ENCODE assay signal across 7 cellular contexts in genomic region chr22:42074846-42075245, GRCh38. TPM values are rescaled to one million over a fixed set of nuclear protein-coding genes. Genes with fewer than 3 reads are reported as not detected.
DNase-seq lines count a peak whose midpoint lies in the region; ATAC-seq and TF ChIP-seq lines count a peak whose summit lies in the region.

No MANE protein-coding gene starts in this region.

- intact Hi-C loops in mammary epithelial cell (cut with micrococcal nuclease): no loop called here

- BruUV-seq in mammary epithelial cell (replicated peaks; lab: Mats Ljungman, UMichigan): no TSS peak

- in situ Hi-C loops in mammary epithelial cell (cut with MboI; ENCODE audit: low sequenced_read_pairs in 2 of 2): no loop called here

- no peak for TF ChIP-seq POLR2A in suprapubic skin (IDR thresholded peaks at IDR 0.05)

- 61% methylated on average over 6 of the region's 6 CpGs for WGBS in mammary epithelial cell (ENCODE audit: low coverage, missing lambda C conversion rate)
- WGBS in lung, 2 donors: 57 to 64% methylated on average over 6 of the region's 6 CpGs
- WGBS in suprapubic skin: 39% methylated on average over 6 of the region's 6 CpGs
- WGBS in H9 (ENCODE audit: extremely low coverage, insufficient read length, low lambda C conversion rate): no CpG with 5 or more reads among the region's 6 CpGs

- TF ChIP-seq EP300 in suprapubic skin (IDR thresholded peaks at IDR 0.05): no peak

- no peak overlapping the region for H3K4ac ChIP-seq in H9 (ENCODE audit: low read depth, low read length)

- H3K23ac ChIP-seq in H9 (ENCODE audit: insufficient read length, low read depth, low read length): no peak overlapping the region

- TF ChIP-seq CTCF in mammary epithelial cell (conservative IDR thresholded peaks at IDR 0.05 in 1 of 2, IDR thresholded peaks at IDR 0.05 in 1 of 2; ENCODE audit: extremely low read depth in 1 of 2, insufficient read depth in 1 of 2, low read depth in 1 of 2, low read length in 2 of 2): no peak
- TF ChIP-seq CTCF in lung (IDR thresholded peaks at IDR 0.05; ENCODE audit: control extremely low read depth, extremely low read depth): no peak
- TF ChIP-seq CTCF in suprapubic skin (IDR thresholded peaks at IDR 0.05): no peak
- TF ChIP-seq CTCF in H9 (conservative IDR thresholded peaks at IDR 0.05): no peak

- H3K4me3 Mint-ChIP-seq in IgD-negative memory B cell (peak overlapping the region; percentile 52 to 81 (median 60)), H9 (no peak overlapping the region)

- no peak overlapping the region for H4K5ac ChIP-seq in H9 (ENCODE audit: insufficient read length, low read depth, low read length)

- H3K36me3 Mint-ChIP-seq in IgD-negative memory B cell (no peaks in the 10 kb centered on the region), H9 (ENCODE audit: insufficient read depth in 1 of 3, low read depth in 3 of 3) (no peaks in the 10 kb centered on the region; a peak in 1 of 7 replicates)

- H3K4me3 ChIP-seq in mammary epithelial cell (replicated peaks in 1 of 3; ENCODE audit: insufficient read depth in 1 of 3, low read depth in 2 of 3, low read length in 3 of 3) (no peak overlapping the region), lung (peak overlapping the region; percentile 72), suprapubic skin (peak overlapping the region; percentile 69)

- DNase-seq in mammary epithelial cell (no peak), lung (ENCODE audit: low spot score) (no peak), suprapubic skin (ENCODE audit: low spot score in 2 of 2) (peak in 1 of 2 donors; percentile 50), H9 (no peak), NAMALWA (ENCODE audit: low spot score) (no peak)

- no peak overlapping the region for H2BK120ac ChIP-seq in H9 (ENCODE audit: low read depth, low read length, poor library complexity, severe bottlenecking)

- no peak overlapping the region for H4K8ac ChIP-seq in H9 (replicated peaks; ENCODE audit: insufficient read length, low read depth, low read length)

- H2BK12ac ChIP-seq in H9 (ENCODE audit: insufficient read length, low read depth, low read length): no peak overlapping the region

- H3K9ac ChIP-seq in mammary epithelial cell (ENCODE audit: insufficient read depth, low read length) (no peak overlapping the region), H9 (ENCODE audit: extremely low read depth, insufficient read length, low read length) (no peak overlapping the region)

- H3K27me3 Mint-ChIP-seq in IgD-negative memory B cell: no peaks in the 10 kb centered on the region
- peaks cover 6% of the 10 kb centered on the region; the same call in 1 of the 2 replicates for H3K27me3 Mint-ChIP-seq in H9 (ENCODE audit: low read depth)

- H3K4me2 ChIP-seq in mammary epithelial cell (ENCODE audit: insufficient read depth, low read depth, low read length) (peak overlapping the region; percentile 66), H9 (ENCODE audit: insufficient read depth, insufficient read length, low read length) (no peak overlapping the region)

- no peak overlapping the region for H3K18ac ChIP-seq in H9 (ENCODE audit: insufficient read length, low read depth, low read length)

- no peaks in the 10 kb centered on the region for H4K20me1 ChIP-seq in mammary epithelial cell (ENCODE audit: insufficient read depth, low read length)
- H4K20me1 ChIP-seq in H9 (ENCODE audit: control insufficient read depth, insufficient read depth, insufficient read length): no peaks in the 10 kb centered on the region

- H2AK5ac ChIP-seq in H9 (ENCODE audit: insufficient read length, low read length): no peak overlapping the region

- ATAC-seq in lung (ENCODE audit: insufficient read depth, low FRiP score) (no peak), HG03108 (IDR thresholded peaks at IDR 0.05; ENCODE audit: unreplicated experiment) (no peak)

- H3K23me2 ChIP-seq in H9 (ENCODE audit: insufficient read length, low read depth, low read length, poor library complexity, severe bottlenecking): peaks cover 6% of the 10 kb centered on the region

- no peak overlapping the region for H2BK20ac ChIP-seq in H9 (ENCODE audit: low read depth, low read length, poor library complexity, severe bottlenecking)

- H3K27ac Mint-ChIP-seq in IgD-negative memory B cell: peak overlapping the region in 1 of 3 donors; percentile 76
- no peak overlapping the region for H3K27ac Mint-ChIP-seq in H9

- no peak overlapping the region for H3K56ac ChIP-seq in H9 (ENCODE audit: insufficient read length, low read depth, low read length)

- no peaks in the 10 kb centered on the region for H3K79me1 ChIP-seq in H9 (ENCODE audit: insufficient read depth, low read depth, low read length, poor library complexity, severe bottlenecking)

- no peak overlapping the region for H2BK5ac ChIP-seq in H9 (ENCODE audit: insufficient read length, low read length)

- H3K4me1 Mint-ChIP-seq in IgD-negative memory B cell: peaks cover 12 to 27% (median 16%) of the 10 kb centered on the region in 3 donors
- H3K4me1 Mint-ChIP-seq in H9: peaks cover 27 to 31% of the 10 kb centered on the region in 2 experiments

- H3K27ac ChIP-seq in mammary epithelial cell (ENCODE audit: insufficient read depth, low read depth, low read length) (no peak overlapping the region), lung (ENCODE audit: low read depth in 1 of 2, low read length in 1 of 2) (peak overlapping the region; percentile 78 to 93), suprapubic skin (peak overlapping the region; percentile 87), H9 (ENCODE audit: insufficient read length, low read depth, low read length) (no peak overlapping the region)

- no peak overlapping the region for H3K14ac ChIP-seq in H9 (ENCODE audit: insufficient read depth, low read length)

- dilution Hi-C loops in mammary epithelial cell (cut with HindIII; ENCODE audit: low sequenced_read_pairs): no loop called here

- H3K9me3 ChIP-seq in mammary epithelial cell (replicated peaks; ENCODE audit: insufficient read depth, low read length) (no peaks in the 10 kb centered on the region), lung (ENCODE audit: control insufficient read depth in 2 of 2, insufficient read depth in 1 of 2, low read length in 1 of 2) (no peaks in the 10 kb centered on the region), suprapubic skin (no peaks in the 10 kb centered on the region), H9 (ENCODE audit: control insufficient read depth, low read depth, low read length) (no peaks in the 10 kb centered on the region)

- no peak overlapping the region for H3T11ph ChIP-seq in H9 (ENCODE audit: low read length)

- CTCF ChIA-PET in mammary epithelial cell (lab: Charles Lee; ENCODE audit: low non-redundant PET): no interaction called here

- H4K91ac ChIP-seq in H9 (ENCODE audit: insufficient read length, low read depth, low read length): no peak overlapping the region

- H3K4me1 ChIP-seq in mammary epithelial cell (ENCODE audit: insufficient read depth, low read length) (peaks cover 27% of the 10 kb centered on the region), lung (ENCODE audit: control insufficient read depth in 2 of 2, insufficient read depth in 2 of 2, low read length in 2 of 2) (peaks cover 8 to 18% of the 10 kb centered on the region in 2 donors), suprapubic skin (peaks cover 57% of the 10 kb centered on the region), H9 (ENCODE audit: insufficient read depth, low read length) (no peaks in the 10 kb centered on the region)

- H3K36me3 ChIP-seq in mammary epithelial cell (ENCODE audit: insufficient read depth, low read length) (no peaks in the 10 kb centered on the region), lung (ENCODE audit: control insufficient read depth in 2 of 2, insufficient read depth in 2 of 2, low read length in 2 of 2) (peaks cover 0 to 11% of the 10 kb centered on the region in 2 donors), suprapubic skin (peaks cover 9% of the 10 kb centered on the region)

- H3K79me2 ChIP-seq in mammary epithelial cell (ENCODE audit: insufficient read depth, low read length) (peaks cover under 1% of the 10 kb centered on the region), H9 (ENCODE audit: insufficient read depth, low read length) (no peaks in the 10 kb centered on the region)

- no peak overlapping the region for H2BK15ac ChIP-seq in H9 (ENCODE audit: low read depth, low read length)

- H3K27me3 ChIP-seq in mammary epithelial cell (ENCODE audit: insufficient read depth, low read length): no peaks in the 10 kb centered on the region
- H3K27me3 ChIP-seq in lung (ENCODE audit: control insufficient read depth, insufficient read depth): no peaks in the 10 kb centered on the region
- no peaks in the 10 kb centered on the region for H3K27me3 ChIP-seq in suprapubic skin
- no peaks in the 10 kb centered on the region for H3K27me3 ChIP-seq in H9 (ENCODE audit: insufficient read depth, low read length)

- H2AFZ ChIP-seq in mammary epithelial cell (ENCODE audit: low read depth, low read length) (no peak overlapping the region), H9 (ENCODE audit: low read length) (no peak overlapping the region)

- H3K9me3 Mint-ChIP-seq in IgD-negative memory B cell: no peaks in the 10 kb centered on the region
- H3K9me3 Mint-ChIP-seq in H9: no peaks in the 10 kb centered on the region; a peak in 1 of 5 replicates

RNA-seq across cellular contexts. Expression of gene PHETA2, which starts 0.8 kb away (rescaled TPM):
- polyA plus RNA-seq in IgD-negative memory B cell (1.6 TPM), mammary epithelial cell (1.3 TPM), lung (10 to 100 TPM; 12.8 to 14.1 TPM)
- total RNA-seq in mammary epithelial cell (1 to 10 TPM in 1 of 2 donors, under 1 TPM in 1; 0.71 to 4.3 TPM), lung (10 to 100 TPM; 11.8 to 18.1 TPM), suprapubic skin (10 to 100 TPM in 1 of 4 donors, 1 to 10 TPM in 3; 7.1 to 11.4 (median 8.0) TPM), H9 (2021) (2.6 and 3.2 TPM in 2 replicates)
- polyA minus RNA-seq in mammary epithelial cell: 3.8 TPM

RNA-seq across cellular contexts. Expression of gene NAGA, which starts 4.2 kb away (rescaled TPM):
- polyA plus RNA-seq in IgD-negative memory B cell: 14.4 TPM
- total RNA-seq in mammary epithelial cell: 10 to 100 TPM; 15.8 to 23.5 TPM
- polyA plus RNA-seq in mammary epithelial cell: 22.1 TPM
- 44.7 TPM for polyA minus RNA-seq in mammary epithelial cell
- total RNA-seq in lung: 10 to 100 TPM; 33.9 to 45.3 TPM
- polyA plus RNA-seq in lung: 10 to 100 TPM in 1 of 2 donors, 1 to 10 TPM in 1; 9.9 to 48.0 TPM
- 10 to 100 TPM; 20.9 to 25.9 (median 22.2) TPM for total RNA-seq in suprapubic skin
- 16.1 and 16.6 TPM in 2 replicates for total RNA-seq in H9 (2021)

RNA-seq across cellular contexts. Expression of gene SMDT1, which starts 4.7 kb away (rescaled TPM):
- polyA plus RNA-seq in IgD-negative memory B cell: 248 TPM
- total RNA-seq in mammary epithelial cell: 10 to 100 TPM in 1 of 2 donors, 1 to 10 TPM in 1; 2.7 to 47.1 TPM
- polyA plus RNA-seq in mammary epithelial cell: 35.9 TPM
- polyA minus RNA-seq in mammary epithelial cell: 21.2 TPM
- 100 to 1,000 TPM in 1 of 2 donors, 10 to 100 TPM in 1; 34.7 to 133 TPM for total RNA-seq in lung
- polyA plus RNA-seq in lung: 100 to 1,000 TPM in 1 of 2 donors, 10 to 100 TPM in 1; 67.4 to 167 TPM
- total RNA-seq in suprapubic skin: 10 to 100 TPM; 11.8 to 18.6 (median 12.8) TPM
- total RNA-seq in H9 (2021): 44.8 and 45.0 TPM in 2 replicates

RNA-seq across cellular contexts. Expression of gene NDUFA6, which starts 15.7 kb away (rescaled TPM):
- polyA plus RNA-seq in IgD-negative memory B cell (121 TPM), mammary epithelial cell (57.6 TPM), lung (100 to 1,000 TPM in 1 of 2 donors, 10 to 100 TPM in 1; 78.6 to 118 TPM)
- total RNA-seq in mammary epithelial cell (10 to 100 TPM; 32.2 to 98.7 TPM), lung (10 to 100 TPM; 37.9 to 61.5 TPM), suprapubic skin (10 to 100 TPM; 40.2 to 62.1 (median 48.0) TPM), H9 (2021) (91.7 and 102 TPM in 2 replicates)
- 32.3 TPM for polyA minus RNA-seq in mammary epithelial cell

RNA-seq across cellular contexts. Expression of gene CYP2D6, which starts 55.8 kb away (rescaled TPM):
- polyA plus RNA-seq in IgD-negative memory B cell (not detected), mammary epithelial cell (0.32 TPM), lung (1 to 10 TPM in 1 of 2 donors, under 1 TPM in 1; 0.80 to 1.3 TPM)
- total RNA-seq in mammary epithelial cell (1 to 10 TPM; 1.0 to 2.7 TPM), lung (1 to 10 TPM in 1 of 2 donors, under 1 TPM in 1; 0.94 to 1.3 TPM), suprapubic skin (1 to 10 TPM in 3 of 4 donors, under 1 TPM in 1; 0.72 to 4.7 (median 2.0) TPM), H9 (2021) (2.0 and 2.3 TPM in 2 replicates)
- not detected for polyA minus RNA-seq in mammary epithelial cell

Comparison
In these comparisons a context has a peak if more than half of its experiments do, and no peak if none do; other contexts are left out.
1. H3K4me3 Mint-ChIP-seq: peak in IgD-negative memory B cell (4 of 4); none in H9 (0 of 2).
2. H3K27ac ChIP-seq: peak in lung (2 of 2) and suprapubic skin (single experiment); none in mammary epithelial cell (single experiment) and H9 (single experiment).
3. H3K4me3 ChIP-seq: peak in lung (single experiment) and suprapubic skin (single experiment); none in mammary epithelial cell (0 of 3).